8 cellular contexts compared by ENCODE assay signal in genomic region chr15:78944669-78945407, GRCh38. TPM values are rescaled to one million over a fixed set of nuclear protein-coding genes. Genes with fewer than 3 reads are reported as not detected.
DNase-seq lines count a peak whose midpoint lies in the region; ATAC-seq and TF ChIP-seq lines count a peak whose summit lies in the region.

CTSH (minus strand) TSS chr15:78945046; CDS start chr15:78944981, 65 bp downstream.

- H3K4me1 Mint-ChIP-seq in T-cell = peaks cover 0 to 16% (median 4%) of the 10 kb centered on the region in 3 donors

- H4K20me1 ChIP-seq in DND-41 (ENCODE audit: insufficient read depth, low read length) = no peaks in the 10 kb centered on the region

- H3K27ac Mint-ChIP-seq in T-cell = peak within 1 kb of the TSS in 1 of 2 donors; percentile 59

- H3K4me1 ChIP-seq in DND-41 (ENCODE audit: insufficient read depth, low read length) (peaks cover 7% of the 10 kb centered on the region; the same call in 1 of the 2 replicates), uterus (no peaks in the 10 kb centered on the region)

- no peaks in the 10 kb centered on the region for H3K79me2 ChIP-seq in DND-41 (ENCODE audit: insufficient read depth, low read length)

- H3K9ac ChIP-seq in DND-41 (ENCODE audit: low read depth, low read length) = peak within 1 kb of the TSS; percentile 38

- POLR2A ChIA-PET in T-cell (lab: Charles Lee) = interaction anchor here in 1 of 2 donors (0.5 kb wide), 1 partner anchor 65 kb away, joined by 8 read pairs; no protein-coding TSS in a partner anchor

- TF ChIP-seq POLR2A in uterus (IDR thresholded peaks at IDR 0.05) = peak; percentile 43 to 57

- H3K36me3 ChIP-seq in DND-41 (ENCODE audit: insufficient read depth, low read length) = no peaks in the 10 kb centered on the region
- no peaks in the 10 kb centered on the region for H3K36me3 ChIP-seq in uterus

- H3K4me3 ChIP-seq in DND-41 (ENCODE audit: low read depth in 1 of 2, low read length in 2 of 2) = peak within 1 kb of the TSS in 1 of 2 experiments; percentile 41; a peak in 2 of 4 replicates
- H3K4me3 ChIP-seq in LNCaP clone FGC (ENCODE audit: low read depth, low read length) = peak within 1 kb of the TSS; percentile 86
- peak within 1 kb of the TSS; percentile 51 to 60 for H3K4me3 ChIP-seq in uterus

- peak within 1 kb of the TSS; percentile 55 for H3K4me2 ChIP-seq in DND-41 (ENCODE audit: insufficient read depth, low read length)

- intact Hi-C loops in uterus (cut with DNase I; ENCODE audit: low total_unique reads) = no loop called here

- CTCF ChIA-PET in T-cell (lab: Charles Lee) = no interaction called here

- H3K27me3 Mint-ChIP-seq in T-cell = peaks cover 4% of the 10 kb centered on the region in 2 donors

- no peaks in the 10 kb centered on the region for H3K9me3 Mint-ChIP-seq in T-cell

- H3K27me3 ChIP-seq in DND-41 (ENCODE audit: insufficient read depth, low read length, poor library complexity) (no peaks in the 10 kb centered on the region), uterus (no peaks in the 10 kb centered on the region)

- H3K27ac ChIP-seq in DND-41 (ENCODE audit: low read length) (no peak within 1 kb of the TSS), uterus (peak within 1 kb of the TSS; percentile 56 to 64)

- H3K9me3 ChIP-seq in DND-41 (ENCODE audit: insufficient read depth, low read length, severe bottlenecking) = no peaks in the 10 kb centered on the region
- H3K9me3 ChIP-seq in uterus = no peaks in the 10 kb centered on the region

- peak; percentile 80 for ATAC-seq in DND-41 (ENCODE audit: insufficient read depth, low read depth)
- peak; percentile 64 for ATAC-seq in GM21737 (IDR thresholded peaks at IDR 0.05; ENCODE audit: unreplicated experiment)
- ATAC-seq in T-cell (replicated peaks in 1 of 4) = peak; percentile 89 to 94 (median 92)

- TF ChIP-seq CTCF in DND-41 (IDR thresholded peaks at IDR 0.05; ENCODE audit: borderline replicate concordance, extremely low read depth, low read length, poor library complexity, severe bottlenecking) (no peak), LNCaP clone FGC (IDR thresholded peaks at IDR 0.05; ENCODE audit: control insufficient read depth, extremely low read depth, insufficient read depth) (no peak), uterus (IDR thresholded peaks at IDR 0.05) (no peak)

- DNase-seq in DND-41 = peak; percentile 72
- DNase-seq in LNCaP clone FGC (ENCODE audit: low read depth) = peak; percentile 59
- DNase-seq in T-cell = peak; percentile 22 to 76 (median 60)
- peak; percentile 30 for DNase-seq in amniotic epithelial cell (ENCODE audit: low read depth)
- peak; percentile 60 for DNase-seq in hepatic stellate cell (ENCODE audit: low spot score)
- DNase-seq in renal cortical epithelial cell (ENCODE audit: low read depth) = peak; percentile 8
- peak; percentile 70 to 79 for DNase-seq in uterus

- H3K36me3 Mint-ChIP-seq in T-cell = no peaks in the 10 kb centered on the region

- peak within 1 kb of the TSS; percentile 68 to 80 (median 73) for H3K4me3 Mint-ChIP-seq in T-cell

- H2AFZ ChIP-seq in DND-41 (ENCODE audit: low read depth, low read length) = 0 out of 2 replicates have a peak within 1 kb of the TSS, but pooled peaks have one; percentile 16

RNA-seq across cellular contexts. Expression of gene CTSH, which starts in this region (rescaled TPM):
- 10 to 100 TPM in 4 of 5 donors, 1 to 10 TPM in 1; 8.5 to 49.7 (median 19.2) TPM for total RNA-seq in T-cell
- 48.6 and 103 TPM in 2 replicates for total RNA-seq in renal cortical epithelial cell
- 100 to 1,000 TPM in 2 of 4 donors, 10 to 100 TPM in 2; 72.9 to 280 (median 111) TPM for total RNA-seq in uterus

Comparison
In these comparisons a context has a peak if more than half of its experiments do, and no peak if none do; other contexts are left out.
1. DNase-seq: peak in every context shown above with its lines; median percentile 74 in uterus; 72 in DND-41; 60 in T-cell; 60 in hepatic stellate cell; 59 in LNCaP clone FGC; 30 in amniotic epithelial cell; 8 in renal cortical epithelial cell.